Comparison of ENCODE assay signal across 8 cellular contexts in genomic region chr22:37746366-37747089, GRCh38. TPM values are rescaled to one million over a fixed set of nuclear protein-coding genes. Genes with fewer than 3 reads are reported as not detected.
A peak's percentile ranks its signal among the peaks of the same experiment; 100 is the strongest.
DNase-seq lines count a peak whose midpoint lies in the region; ATAC-seq, FAIRE-seq and TF ChIP-seq lines count a peak whose summit lies in the region.

No MANE protein-coding gene starts in this region.

- no peak overlapping the region for H2AK5ac ChIP-seq in H1 (ENCODE audit: low read depth, low read length)

- H3K4me1 Mint-ChIP-seq in T-cell (peaks cover 22 to 29% (median 25%) of the 10 kb centered on the region in 3 donors), nephron (peaks cover 43% of the 10 kb centered on the region)

- peak overlapping the region; percentile 39; the same call in 1 of the 2 replicates for H2BK12ac ChIP-seq in H1 (ENCODE audit: low read depth, low read length)

- ATAC-seq in HG02571 (IDR thresholded peaks at IDR 0.05; ENCODE audit: unreplicated experiment) (peak; percentile 19), T-cell (replicated peaks in 1 of 4) (peak; percentile 40 to 56 (median 44))

- H3K14ac ChIP-seq in H1 (ENCODE audit: insufficient read length), result no peak overlapping the region

- peaks cover 3% of the 10 kb centered on the region; the same call in 1 of the 2 replicates for H3K79me1 ChIP-seq in H1 (ENCODE audit: low read depth, low read length)

- peak overlapping the region; percentile 35 to 88 (median 68); a peak in 5 of 7 replicates for H3K9ac ChIP-seq in H1 (replicated peaks in 1 of 4; ENCODE audit: extremely low read depth in 1 of 4, low read depth in 3 of 4, low read length in 3 of 4)

- H3K27ac Mint-ChIP-seq in T-cell (peak overlapping the region; percentile 74 to 76), nephron (peak overlapping the region; percentile 59 to 89 (median 88))

- POLR2A ChIA-PET in T-cell (lab: Charles Lee) (interaction anchor here in 1 of 2 donors (0.6 to 0.8 kb wide), 2 partner anchors 9 to 503 kb away, joined by 3 to 8 read pairs; no protein-coding TSS in a partner anchor), H1 (lab: Charles Lee; ENCODE audit: partially characterized antibody) (interaction anchor here (0.9 to 5.0 kb wide), 12 partner anchors 9 to 121 kb away, joined by 3 to 24 read pairs (median 4); partner anchors contain the start of gene GCAT)

- H3K27me3 ChIP-seq in GM06990 (replicated peaks; ENCODE audit: control insufficient read depth, insufficient read depth, low read length) (no peaks in the 10 kb centered on the region), H1 (replicated peaks in 1 of 4; ENCODE audit: control insufficient read depth in 3 of 4, extremely low read depth in 1 of 4, insufficient read depth in 3 of 4, low read length in 3 of 4) (peaks cover 0 to 21% (median 11%) of the 10 kb centered on the region in 4 experiments; a peak in 5 of 7 replicates)

- H3K23me2 ChIP-seq in H1 (ENCODE audit: low read depth, low read length), result peaks cover 15% of the 10 kb centered on the region

- H3K56ac ChIP-seq in H1 (replicated peaks; ENCODE audit: insufficient read length, low read depth, low read length), result peak overlapping the region; percentile 64

- H3K36me3 ChIP-seq in GM06990 (ENCODE audit: control insufficient read depth, insufficient read depth, low read length) (no peaks in the 10 kb centered on the region; the same call in 1 of the 2 replicates), H1 (ENCODE audit: control insufficient read depth in 2 of 4, insufficient read depth in 4 of 4, low read length in 3 of 4) (no peaks in the 10 kb centered on the region)

- WGBS in H1 (ENCODE audit: extremely low coverage in 1 of 2, insufficient coverage in 1 of 2, insufficient read length in 1 of 2, insufficient replicate concordance in 2 of 2, low coverage in 1 of 2, low lambda C conversion rate in 2 of 2, missing lambda C conversion rate in 1 of 2), 2 experiments, result 2% methylated on average over 30 of the region's 64 CpGs; no CpG with 5 or more reads in 1 of the 2 experiments

- H3K4me3 ChIP-seq in GM06990 (replicated peaks; ENCODE audit: low read depth, low read length) (peak overlapping the region; percentile 97), H1 (ENCODE audit: extremely low read depth in 1 of 4, insufficient read depth in 2 of 4, low read depth in 3 of 4, low read length in 4 of 4) (peak overlapping the region; percentile 72 to 93 (median 72))

- H3K4me1 ChIP-seq in H1 (replicated peaks in 1 of 4; ENCODE audit: control insufficient read depth in 3 of 4, insufficient read depth in 4 of 4, low read length in 3 of 4), result peaks cover 0 to 18% (median 9%) of the 10 kb centered on the region in 4 experiments; a peak in 6 of 7 replicates

- peak overlapping the region; percentile 83 for H4K5ac ChIP-seq in H1 (ENCODE audit: insufficient read length, low read depth, low read length)

- DNase-seq in GM06990 (ENCODE audit: extremely low read depth, insufficient read length) (peak; percentile 28), T-cell (peak in 10 of 34 experiments; percentile 2 to 29 (median 15)), H1 (ENCODE audit: low read depth in 1 of 2, low spot score in 2 of 2) (peak in 1 of 2 experiments; percentile 71), mesenteric fat pad (ENCODE audit: low spot score) (no peak), NOMO-1 treated with DMSO at 0.1 percent for 48 hours (lab: John Stamatoyannopoulos, UW; ENCODE audit: unreplicated experiment) (no peak), UCSD-AML1 (lab: John Stamatoyannopoulos, UW; ENCODE audit: unreplicated experiment) (no peak)

- CTCF ChIA-PET in T-cell (lab: Charles Lee) (no interaction called here), H1 (lab: Charles Lee; ENCODE audit: partially characterized antibody) (interaction anchor here (0.6 to 2.5 kb wide), 4 partner anchors 11 to 140 kb away, joined by 3 to 12 read pairs (median 4); no protein-coding TSS in a partner anchor)

- H3K4me2 ChIP-seq in H1 (ENCODE audit: insufficient read depth in 1 of 2, low read depth in 2 of 2, low read length in 2 of 2), result peak overlapping the region; percentile 93 to 99

- peak overlapping the region; percentile 78 for H3K18ac ChIP-seq in H1 (ENCODE audit: extremely low read depth, low read length)

- H3K9me3 Mint-ChIP-seq in T-cell, result no peaks in the 10 kb centered on the region
- H3K9me3 Mint-ChIP-seq in nephron, result no peaks in the 10 kb centered on the region

- H2BK15ac ChIP-seq in H1 (ENCODE audit: low read length), result no peak overlapping the region

- peak overlapping the region; percentile 85 to 89 (median 85) for H3K4me3 Mint-ChIP-seq in T-cell
- H3K4me3 Mint-ChIP-seq in nephron, result peak overlapping the region; percentile 83 to 94 (median 93)

- H2BK20ac ChIP-seq in H1 (ENCODE audit: low read length), result no peak overlapping the region

- TF ChIP-seq RAD21 in H1 (IDR thresholded peaks at IDR 0.05 in 1 of 2, conservative IDR thresholded peaks at IDR 0.05 in 1 of 2; ENCODE audit: low read depth in 2 of 2, low read length in 2 of 2), result no peak

- no peak overlapping the region for H4K91ac ChIP-seq in H1 (replicated peaks; ENCODE audit: insufficient read length, low read length)

- H2AFZ ChIP-seq in H1 (ENCODE audit: low read length), result no peak overlapping the region

- H4K8ac ChIP-seq in H1 (ENCODE audit: extremely low read depth, insufficient read depth, low read length), result peak overlapping the region; percentile 81; the same call in 1 of the 2 replicates

- H3K36me3 Mint-ChIP-seq in T-cell (no peaks in the 10 kb centered on the region), nephron (ENCODE audit: low read depth) (no peaks in the 10 kb centered on the region)

- H3K27me3 Mint-ChIP-seq in T-cell (no peaks in the 10 kb centered on the region), nephron (ENCODE audit: low read depth) (peaks cover 6% of the 10 kb centered on the region)

- H3K4ac ChIP-seq in H1 (replicated peaks; ENCODE audit: insufficient read length, low read depth, low read length), result peak overlapping the region; percentile 47

- TF ChIP-seq POLR2A in H1 (IDR thresholded peaks at IDR 0.05; ENCODE audit: control extremely low read depth in 1 of 2, low read depth in 2 of 2, low read length in 2 of 2), result no peak; a peak in 1 of 3 replicates

- H3K27ac ChIP-seq in H1 (ENCODE audit: low read depth, low read length), result peak overlapping the region; percentile 77

- peaks cover 12 to 24% of the 10 kb centered on the region in 2 experiments for H4K20me1 ChIP-seq in H1 (replicated peaks in 1 of 2; ENCODE audit: control insufficient read depth in 1 of 2, insufficient read depth in 2 of 2, low read length in 2 of 2)

- no peak for FAIRE-seq in H1 (lab: Jason Lieb, UNC)

- H2BK120ac ChIP-seq in H1 (replicated peaks; ENCODE audit: low read depth, low read length), result no peak overlapping the region

- no peak for TF ChIP-seq CTCF in GM06990 (IDR thresholded peaks at IDR 0.05; ENCODE audit: insufficient read depth, low read length, poor library complexity, severe bottlenecking)
- TF ChIP-seq CTCF in H1 (IDR thresholded peaks at IDR 0.05; ENCODE audit: control extremely low read depth in 1 of 3, insufficient read depth in 1 of 3, low read depth in 1 of 3, low read length in 3 of 3), result no peak
- TF ChIP-seq CTCF in nephron (IDR thresholded peaks at IDR 0.05; ENCODE audit: unreplicated experiment in 3 of 3), result no peak

- no peak for TF ChIP-seq EP300 in H1 (IDR thresholded peaks at IDR 0.05; ENCODE audit: borderline replicate concordance in 1 of 2, low read depth in 2 of 2, low read length in 2 of 2)

- peak overlapping the region; percentile 91; the same call in 1 of the 2 replicates for H2BK5ac ChIP-seq in H1 (ENCODE audit: low read depth, low read length)

- no peaks in the 10 kb centered on the region for H3K9me3 ChIP-seq in H1 (ENCODE audit: insufficient read depth in 2 of 2, low read depth in 1 of 2, low read length in 1 of 2)

- H3K79me2 ChIP-seq in H1 (ENCODE audit: control insufficient read depth in 1 of 2, insufficient read depth in 2 of 2, low read length in 2 of 2), result peaks cover 0 to 3% of the 10 kb centered on the region in 2 experiments; a peak in 1 of 4 replicates

- H3K23ac ChIP-seq in H1 (ENCODE audit: insufficient read length), result no peak overlapping the region

TF ChIP-seq in H1, 55 proteins besides CTCF, POLR2A, EP300 and RAD21 (continues in another document):
- TF ChIP-seq SAP30 (IDR thresholded peaks at IDR 0.05; ENCODE audit: insufficient read depth, insufficient replicate concordance, low read length) (no peak), CHD1 (IDR thresholded peaks at IDR 0.05; ENCODE audit: low read depth, low read length) (no peak), JUND (IDR thresholded peaks at IDR 0.05; ENCODE audit: low read length) (no peak), KDM4A (IDR thresholded peaks at IDR 0.05; ENCODE audit: low read depth, low read length, severe bottlenecking) (peak; percentile 66), SIX5 (IDR thresholded peaks at IDR 0.05; ENCODE audit: low read depth, low read length) (no peak), MAFK (IDR thresholded peaks at IDR 0.05; ENCODE audit: low read depth, low read length) (no peak), BRCA1 (IDR thresholded peaks at IDR 0.05; ENCODE audit: low read depth, low read length) (no peak), E2F6 (IDR thresholded peaks at IDR 0.05) (peak; percentile 33; the same call in 1 of the 2 replicates), NANOG (IDR thresholded peaks at IDR 0.05; ENCODE audit: insufficient read depth, low read depth, low read length, poor library complexity, severe bottlenecking) (no peak), GABPA (IDR thresholded peaks at IDR 0.05; ENCODE audit: borderline replicate concordance, insufficient read depth, low read length) (no peak), NRF1 (IDR thresholded peaks at IDR 0.05; ENCODE audit: low read depth, low read length) (no peak), SRF (IDR thresholded peaks at IDR 0.05; ENCODE audit: low read depth, low read length) (no peak), YY1 (IDR thresholded peaks at IDR 0.05; ENCODE audit: low read depth, low read length) (peak; percentile 73; the same call in 1 of the 2 replicates)

RNA-seq across cellular contexts. Expression of gene TRIOBP, which starts 49.7 kb away (rescaled TPM):
- total RNA-seq in T-cell (10 to 100 TPM; 14.5 to 36.8 (median 31.1) TPM), mesenteric fat pad (91.7 TPM)
- 27.3 and 29.1 TPM in 2 replicates for total RNA-seq in H1 (2021; fragmentation: NEBNext Ultra II Directional; extraction: Animal tissue kit (Norgen Biotek cat#: 25700))
- polyA plus RNA-seq in H1 (2011; rRNA removed), result 18.2 and 36.0 TPM in 2 replicates
- polyA plus RNA-seq in H1 (2011; cell fraction: cytosol; rRNA removed), result 27.6 TPM
- 40.4 TPM for polyA plus RNA-seq in H1 (2011; cell fraction: nucleus; rRNA removed)
- polyA plus RNA-seq in H1 (2012, experiment 1 of 2), result 23.3 to 41.8 TPM (median 38.0 TPM) in 4 replicates
- 19.8 TPM for polyA plus RNA-seq in H1 (2012, experiment 2 of 2)
- 27.4 TPM for polyA plus RNA-seq in H1 (2013, experiment 1 of 2)
- 25.9 TPM for polyA plus RNA-seq in H1 (2013, experiment 2 of 2)
- 43.1 and 47.6 TPM in 2 replicates for polyA minus RNA-seq in H1 (2011; rRNA and poly(A)+ RNA removed)
- polyA minus RNA-seq in H1 (2011; cell fraction: cytosol; rRNA and poly(A)+ RNA removed), result 28.8 TPM
- polyA minus RNA-seq in H1 (2011; cell fraction: nucleus; rRNA and poly(A)+ RNA removed), result 20.8 TPM
